Comparison of ENCODE assay signal across 1 cellular context in the genomic region with DNA sequence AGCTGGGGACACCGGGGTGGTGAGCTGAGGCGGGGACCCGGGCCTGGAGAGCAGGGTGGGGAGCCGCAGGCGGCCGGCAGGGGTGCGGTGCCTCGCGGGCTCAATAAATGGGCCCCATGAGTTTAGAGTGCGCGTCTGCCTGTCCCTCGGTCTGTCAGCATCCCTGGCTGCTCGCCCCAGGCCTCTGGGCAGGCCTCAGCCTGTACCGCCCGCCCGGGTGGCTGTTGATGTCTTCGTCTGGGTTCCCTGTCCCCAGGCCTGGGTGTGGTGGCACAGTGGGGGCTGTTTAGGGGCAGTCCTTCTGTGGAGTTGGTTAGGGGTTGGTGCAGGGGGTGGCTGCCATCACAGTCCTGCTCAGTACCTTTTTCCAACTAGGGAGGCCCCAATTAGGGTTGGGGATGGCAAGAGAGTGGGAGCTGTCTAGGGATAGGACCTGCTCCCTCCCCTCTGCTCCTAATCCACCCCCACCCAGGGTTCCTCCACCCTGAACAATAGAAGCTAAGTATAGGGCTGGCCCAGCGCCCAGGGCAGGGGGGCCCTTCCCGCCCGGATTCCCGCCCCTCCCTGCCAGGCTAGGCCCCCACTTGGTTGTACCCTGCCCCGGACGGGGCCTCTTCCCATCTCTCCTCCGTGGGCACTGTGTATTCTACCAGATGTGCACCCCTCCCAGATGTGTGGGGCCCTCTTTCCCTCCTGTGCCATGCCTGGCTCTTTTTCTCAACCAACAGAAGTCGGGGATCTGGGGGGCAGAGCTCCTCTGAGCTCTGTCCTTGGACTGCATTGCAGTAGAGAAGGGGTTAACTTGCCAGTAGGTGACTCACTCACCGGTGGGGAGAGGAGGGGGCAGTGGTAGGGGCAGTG.
TF ChIP-seq lines count a peak whose summit lies in the region.

No MANE protein-coding gene starts in this region.

TF ChIP-seq in HEK293, 187 proteins besides CTCF, POLR2A, EP300 and RAD21 (continued from another document and continues in another):
- TF ChIP-seq, protein P1, sequence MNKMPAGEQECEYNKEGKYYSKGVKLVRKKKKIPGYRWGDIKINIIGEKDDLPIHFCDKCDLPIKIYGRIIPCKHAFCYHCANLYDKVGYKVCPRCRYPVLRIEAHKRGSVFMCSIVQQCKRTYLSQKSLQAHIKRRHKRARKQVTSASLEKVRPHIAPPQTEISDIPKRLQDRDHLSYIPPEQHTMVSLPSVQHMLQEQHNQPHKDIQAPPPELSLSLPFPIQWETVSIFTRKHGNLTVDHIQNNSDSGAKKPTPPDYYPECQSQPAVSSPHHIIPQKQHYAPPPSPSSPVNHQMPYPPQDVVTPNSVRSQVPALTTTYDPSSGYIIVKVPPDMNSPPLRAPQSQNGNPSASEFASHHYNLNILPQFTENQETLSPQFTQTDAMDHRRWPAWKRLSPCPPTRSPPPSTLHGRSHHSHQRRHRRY (tag by site-specific recombination; IDR thresholded peaks at IDR 0.05) = 0 out of 2 replicates have a peak, but pooled peaks have one; percentile 19
- peak; percentile 90 for TF ChIP-seq ZBTB17 (tag by site-specific recombination; IDR thresholded peaks at IDR 0.05)
- TF ChIP-seq ZNF223 (tag by site-specific recombination; IDR thresholded peaks at IDR 0.05) = no peak
- TF ChIP-seq ZNF292 (tag by site-specific recombination; IDR thresholded peaks at IDR 0.05; ENCODE audit: borderline replicate concordance, low read depth) = no peak
- no peak for TF ChIP-seq SETDB1 (IDR thresholded peaks at IDR 0.05; ENCODE audit: insufficient read length, low read length)
- TF ChIP-seq ZNF274 (IDR thresholded peaks at IDR 0.05; ENCODE audit: low read length) = no peak
- TF ChIP-seq ZNF274 (tag by site-specific recombination; IDR thresholded peaks at IDR 0.05; ENCODE audit: borderline replicate concordance) = no peak
- no peak for TF ChIP-seq ZNF140 (tag by site-specific recombination; IDR thresholded peaks at IDR 0.05)
- TF ChIP-seq, protein P2, sequence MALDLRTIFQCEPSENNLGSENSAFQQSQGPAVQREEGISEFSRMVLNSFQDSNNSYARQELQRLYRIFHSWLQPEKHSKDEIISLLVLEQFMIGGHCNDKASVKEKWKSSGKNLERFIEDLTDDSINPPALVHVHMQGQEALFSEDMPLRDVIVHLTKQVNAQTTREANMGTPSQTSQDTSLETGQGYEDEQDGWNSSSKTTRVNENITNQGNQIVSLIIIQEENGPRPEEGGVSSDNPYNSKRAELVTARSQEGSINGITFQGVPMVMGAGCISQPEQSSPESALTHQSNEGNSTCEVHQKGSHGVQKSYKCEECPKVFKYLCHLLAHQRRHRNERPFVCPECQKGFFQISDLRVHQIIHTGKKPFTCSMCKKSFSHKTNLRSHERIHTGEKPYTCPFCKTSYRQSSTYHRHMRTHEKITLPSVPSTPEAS (tag by site-specific recombination; IDR thresholded peaks at IDR 0.05) = no peak
- TF ChIP-seq ZBTB8A (tag by site-specific recombination; IDR thresholded peaks at IDR 0.05) = peak; percentile 76
- no peak for TF ChIP-seq ZNF133 (tag by site-specific recombination; IDR thresholded peaks at IDR 0.05)
- TF ChIP-seq ZNF837 (tag by site-specific recombination; IDR thresholded peaks at IDR 0.05) = no peak
- TF ChIP-seq ZNF146 (tag by site-specific recombination; IDR thresholded peaks at IDR 0.05) = no peak
- no peak for TF ChIP-seq ZNF544 (tag by site-specific recombination; IDR thresholded peaks at IDR 0.05)
- TF ChIP-seq ZNF169 (tag by site-specific recombination; IDR thresholded peaks at IDR 0.05) = no peak
- TF ChIP-seq TRIM28 (IDR thresholded peaks at IDR 0.05; ENCODE audit: borderline replicate concordance, low read length) = no peak
- no peak for TF ChIP-seq ZNF596 (tag by site-specific recombination; IDR thresholded peaks at IDR 0.05)
- TF ChIP-seq ZSCAN30 (tag by site-specific recombination; IDR thresholded peaks at IDR 0.05) = peak; percentile 74; the same call in 1 of the 2 replicates
- no peak for TF ChIP-seq ZNF843 (tag by site-specific recombination; IDR thresholded peaks at IDR 0.05)
- peak; percentile 36; the same call in 1 of the 2 replicates for TF ChIP-seq ZNF501 (tag by site-specific recombination; IDR thresholded peaks at IDR 0.05)
- TF ChIP-seq KLF9 (tag by site-specific recombination; IDR thresholded peaks at IDR 0.05; ENCODE audit: low read depth) = 0 out of 2 replicates have a peak, but pooled peaks have one; percentile 37
- no peak for TF ChIP-seq ZNF112 (tag by site-specific recombination; IDR thresholded peaks at IDR 0.05)
- TF ChIP-seq ZNF362 (tag by site-specific recombination; IDR thresholded peaks at IDR 0.05) = no peak
- no peak for TF ChIP-seq ZNF792 (tag by site-specific recombination; IDR thresholded peaks at IDR 0.05)
- TF ChIP-seq ZNF521 (tag by site-specific recombination; IDR thresholded peaks at IDR 0.05) = no peak
- peak; percentile 62 for TF ChIP-seq KLF8 (tag by site-specific recombination; IDR thresholded peaks at IDR 0.05)
- TF ChIP-seq ZSCAN5A (tag by site-specific recombination; IDR thresholded peaks at IDR 0.05) = no peak
- TF ChIP-seq ZNF670 (tag by site-specific recombination; IDR thresholded peaks at IDR 0.05; ENCODE audit: low read depth) = no peak
- no peak for TF ChIP-seq ZNF350 (tag by site-specific recombination; IDR thresholded peaks at IDR 0.05)
- TF ChIP-seq GFI1B (tag by site-specific recombination; IDR thresholded peaks at IDR 0.05) = no peak
- no peak for TF ChIP-seq ZNF426 (tag by site-specific recombination; IDR thresholded peaks at IDR 0.05)
- TF ChIP-seq PRDM6 (tag by site-specific recombination; IDR thresholded peaks at IDR 0.05) = no peak
- TF ChIP-seq SCRT1 (tag by site-specific recombination; IDR thresholded peaks at IDR 0.05; ENCODE audit: borderline replicate concordance) = no peak
- TF ChIP-seq ZNF239 (tag by site-specific recombination; IDR thresholded peaks at IDR 0.05) = peak; percentile 94
- TF ChIP-seq ZNF530 (tag by site-specific recombination; IDR thresholded peaks at IDR 0.05; ENCODE audit: low read depth) = no peak
- no peak for TF ChIP-seq REST (tag by site-specific recombination; IDR thresholded peaks at IDR 0.05)
- no peak for TF ChIP-seq YY2 (tag by site-specific recombination; IDR thresholded peaks at IDR 0.05)
- TF ChIP-seq ZNF394 (tag by site-specific recombination; IDR thresholded peaks at IDR 0.05; ENCODE audit: borderline replicate concordance) = peak; percentile 13; the same call in 1 of the 2 replicates
- TF ChIP-seq REPIN1 (tag by site-specific recombination; IDR thresholded peaks at IDR 0.05; ENCODE audit: low read depth) = no peak
- TF ChIP-seq ZNF610 (tag by site-specific recombination; IDR thresholded peaks at IDR 0.05; ENCODE audit: borderline replicate concordance) = 0 out of 2 replicates have a peak, but pooled peaks have one; percentile 18
- no peak for TF ChIP-seq ZNF529 (tag by site-specific recombination; IDR thresholded peaks at IDR 0.05; ENCODE audit: insufficient replicate concordance)
- no peak for TF ChIP-seq ATF2 (tag by site-specific recombination; IDR thresholded peaks at IDR 0.05; ENCODE audit: low read depth)
- peak; percentile 61 for TF ChIP-seq ZFHX2 (tag by site-specific recombination; conservative IDR thresholded peaks at IDR 0.05)
- no peak for TF ChIP-seq ZNF174 (tag by site-specific recombination; IDR thresholded peaks at IDR 0.05)
- no peak for TF ChIP-seq ZNF830 (tag by site-specific recombination; IDR thresholded peaks at IDR 0.05; ENCODE audit: low read depth)
- TF ChIP-seq PRDM1 (tag by site-specific recombination; IDR thresholded peaks at IDR 0.05) = no peak
- no peak for TF ChIP-seq GLI4 (tag by site-specific recombination; IDR thresholded peaks at IDR 0.05)
- no peak for TF ChIP-seq ZNF624 (tag by site-specific recombination; IDR thresholded peaks at IDR 0.05)
